ENCODE assay signal across 8 cellular contexts in genomic region chr6:110873981-110874879, GRCh38. TPM values are rescaled to one million over a fixed set of nuclear protein-coding genes. Genes with fewer than 3 reads are reported as not detected.
DNase-seq lines count a peak whose midpoint lies in the region; ATAC-seq and TF ChIP-seq lines count a peak whose summit lies in the region.

TSS of gene AMD1 (plus strand) at chr6:110874785. CDS start at chr6:110875106, 321 bp downstream.

- H3K27ac ChIP-seq in DOHH2 (ENCODE audit: low read depth, low read length) (peak within 1 kb of the TSS; percentile 67), GM23338 (ENCODE audit: low read depth) (peak within 1 kb of the TSS; percentile 90)
- peak within 1 kb of the TSS; percentile 73 for H3K27ac ChIP-seq in naive thymus-derived CD4-positive, alpha-beta T cell (ENCODE audit: low read depth, low read length)

- H3K27me3 ChIP-seq in DOHH2 (ENCODE audit: control insufficient read depth, low read length) (no peaks in the 10 kb centered on the region), GM23338 (ENCODE audit: insufficient read depth) (no peaks in the 10 kb centered on the region)
- H3K27me3 ChIP-seq in naive thymus-derived CD4-positive, alpha-beta T cell (ENCODE audit: control insufficient read depth in 2 of 2, insufficient read depth in 2 of 2, low read length in 2 of 2), result no peaks in the 10 kb centered on the region

- peaks cover 61% of the 10 kb centered on the region for H3K79me2 ChIP-seq in DOHH2 (ENCODE audit: control insufficient read depth, low read length)
- H3K79me2 ChIP-seq in GM23338 (replicated peaks; ENCODE audit: insufficient read depth), result peaks cover 62% of the 10 kb centered on the region

- H3K4me2 ChIP-seq in DOHH2 (ENCODE audit: low read length) (peak within 1 kb of the TSS; percentile 89), GM23338 (peak within 1 kb of the TSS; percentile 83)

- H3K4me3 ChIP-seq in DOHH2 (ENCODE audit: low read length), result peak within 1 kb of the TSS; percentile 94
- peak within 1 kb of the TSS; percentile 80 for H3K4me3 ChIP-seq in GM23338
- H3K4me3 ChIP-seq in naive thymus-derived CD4-positive, alpha-beta T cell (ENCODE audit: low read length), result peak within 1 kb of the TSS; percentile 99

- no peak for TF ChIP-seq CTCF in DOHH2 (IDR thresholded peaks at IDR 0.05; ENCODE audit: low read depth, low read length, poor library complexity, severe bottlenecking)
- TF ChIP-seq CTCF in GM23338 (conservative IDR thresholded peaks at IDR 0.05; ENCODE audit: low read depth in 2 of 2), result no peak

- peaks cover 47% of the 10 kb centered on the region for H3K4me1 ChIP-seq in DOHH2 (ENCODE audit: control insufficient read depth, low read length)
- peaks cover 19% of the 10 kb centered on the region for H3K4me1 ChIP-seq in GM23338 (ENCODE audit: insufficient read depth)
- H3K4me1 ChIP-seq in naive thymus-derived CD4-positive, alpha-beta T cell (ENCODE audit: control insufficient read depth in 2 of 2, insufficient read depth in 2 of 2, low read length in 2 of 2), result peaks cover 26 to 28% of the 10 kb centered on the region in 2 donors

- peaks cover 10% of the 10 kb centered on the region for H3K27me3 Mint-ChIP-seq in GM23338 (ENCODE audit: insufficient read depth, low read depth, poor library complexity)
- H3K27me3 Mint-ChIP-seq in naive thymus-derived CD4-positive, alpha-beta T cell, result no peaks in the 10 kb centered on the region
- H3K27me3 Mint-ChIP-seq in stimulated activated naive B cell treated with anti-CD40 and anti-IgM and Interleukin-4, amounts not matched to agents 10 μg/mL and 1 μg/mL and 100 μg/mL, for 72 hours, result no peaks in the 10 kb centered on the region

- H3K4me1 Mint-ChIP-seq in GM23338, result peaks cover 19% of the 10 kb centered on the region
- peaks cover 19 to 28% (median 27%) of the 10 kb centered on the region in 7 donors for H3K4me1 Mint-ChIP-seq in naive thymus-derived CD4-positive, alpha-beta T cell
- peaks cover 18 to 35% of the 10 kb centered on the region in 2 donors for H3K4me1 Mint-ChIP-seq in stimulated activated naive B cell treated with anti-CD40 and anti-IgM and Interleukin-4, amounts not matched to agents 10 μg/mL and 1 μg/mL and 100 μg/mL, for 72 hours

- ATAC-seq in GM23338, result peak; percentile 77
- peak; percentile 85 for ATAC-seq in naive thymus-derived CD4-positive, alpha-beta T cell
- ATAC-seq in stimulated activated naive B cell treated with anti-CD40 and anti-IgM and Interleukin-4, amounts not matched to agents 10 μg/mL and 1 μg/mL and 100 μg/mL, for 72 hours (replicated peaks), result peak; percentile 85 to 89

- peaks cover 17% of the 10 kb centered on the region for H3K36me3 Mint-ChIP-seq in GM23338 (ENCODE audit: low read depth)
- peaks cover 0 to 5% (median 0%) of the 10 kb centered on the region in 5 donors for H3K36me3 Mint-ChIP-seq in naive thymus-derived CD4-positive, alpha-beta T cell
- peaks cover 7 to 13% of the 10 kb centered on the region in 2 donors for H3K36me3 Mint-ChIP-seq in stimulated activated naive B cell treated with anti-CD40 and anti-IgM and Interleukin-4, amounts not matched to agents 10 μg/mL and 1 μg/mL and 100 μg/mL, for 72 hours

- H3F3A ChIP-seq in DOHH2 (ENCODE audit: control insufficient read depth, insufficient read depth), result 0 out of 2 replicates have a peak, but pooled peaks cover 3% of the 10 kb centered on the region
- H3F3A ChIP-seq in GM23338 (replicated peaks; ENCODE audit: low read depth), result no peaks in the 10 kb centered on the region; the same call in 1 of the 2 replicates

- H3K9me3 ChIP-seq in DOHH2 (ENCODE audit: control insufficient read depth, insufficient read depth, low read length), result no peaks in the 10 kb centered on the region
- no peaks in the 10 kb centered on the region for H3K9me3 ChIP-seq in naive thymus-derived CD4-positive, alpha-beta T cell (ENCODE audit: control insufficient read depth in 2 of 3, low read length in 3 of 3)

- peaks cover 4% of the 10 kb centered on the region; the same call in 2 of the 3 replicates for H3K9me3 Mint-ChIP-seq in GM23338
- H3K9me3 Mint-ChIP-seq in naive thymus-derived CD4-positive, alpha-beta T cell, result peaks cover 0 to 5% (median 0%) of the 10 kb centered on the region in 11 donors
- no peaks in the 10 kb centered on the region for H3K9me3 Mint-ChIP-seq in stimulated activated naive B cell treated with anti-CD40 and anti-IgM and Interleukin-4, amounts not matched to agents 10 μg/mL and 1 μg/mL and 100 μg/mL, for 72 hours

- no peak within 1 kb of the TSS for H2AFZ ChIP-seq in GM23338

- peak within 1 kb of the TSS; percentile 98 for H3K27ac Mint-ChIP-seq in GM23338
- H3K27ac Mint-ChIP-seq in naive thymus-derived CD4-positive, alpha-beta T cell, result peak within 1 kb of the TSS in 8 of 9 donors; percentile 96 to 100 (median 99)
- peak within 1 kb of the TSS; percentile 99 for H3K27ac Mint-ChIP-seq in stimulated activated naive B cell treated with anti-CD40 and anti-IgM and Interleukin-4, amounts not matched to agents 10 μg/mL and 1 μg/mL and 100 μg/mL, for 72 hours

- intact Hi-C loops in naive thymus-derived CD4-positive, alpha-beta T cell (cut with micrococcal nuclease), result loop anchor here (1.0 to 10.0 kb wide), 21 partner anchors 8 to 1859 kb away; partner anchors contain the start of genes CDK19 (in 2 of the 2), GTF3C6 (in 2 of the 2), REV3L (in 2 of the 2) and AK9 (in 1 of the 2)

- H3K36me3 ChIP-seq in DOHH2 (ENCODE audit: control insufficient read depth, low read length), result peaks cover 43% of the 10 kb centered on the region
- H3K36me3 ChIP-seq in GM23338 (ENCODE audit: insufficient read depth), result no peaks in the 10 kb centered on the region
- H3K36me3 ChIP-seq in naive thymus-derived CD4-positive, alpha-beta T cell (ENCODE audit: control insufficient read depth in 2 of 3, insufficient read depth in 3 of 3, low read length in 3 of 3), result peaks cover 0 to 9% (median 0%) of the 10 kb centered on the region in 3 experiments

- CTCF ChIA-PET in naive thymus-derived CD4-positive, alpha-beta T cell (lab: Charles Lee), result interaction anchor here (0.6 to 2.2 kb wide), 7 partner anchors 8 to 831 kb away, joined by 3 to 14 read pairs (median 3); partner anchors contain the start of gene GTF3C6

- POLR2A ChIA-PET in naive thymus-derived CD4-positive, alpha-beta T cell (lab: Charles Lee), result interaction anchor here (0.6 to 10.5 kb wide), 50 partner anchors 8 to 1781 kb away, joined by 3 to 413 read pairs (median 4); partner anchors contain the start of genes CD164, CDK19, GTF3C6 and REV3L

- peak; percentile 98 for DNase-seq in GM23338 (ENCODE audit: low spot score)
- DNase-seq in LHCN-M2 (ENCODE audit: low read depth), result peak; percentile 97
- peak; percentile 95 for DNase-seq in RPMI8226
- peak; percentile 91 for DNase-seq in activated T-helper 1 cell treated with anti-CD3 and anti-CD28 coated beads, Interleukin-2, amount 50 U/mL, for 16 hours (ENCODE audit: low read depth in 1 of 2, low spot score in 1 of 2)
- DNase-seq in fibroblast of gingiva (ENCODE audit: low read depth), result peak; percentile 99
- DNase-seq in naive thymus-derived CD4-positive, alpha-beta T cell, result peak; percentile 87 to 97 (median 96)
- DNase-seq in stimulated activated naive B cell treated with anti-CD40 and anti-IgM and Interleukin-4, amounts not matched to agents 10 μg/mL and 1 μg/mL and 100 μg/mL, for 72 hours, result peak; percentile 93

- H4K20me1 ChIP-seq in DOHH2 (ENCODE audit: control insufficient read depth, insufficient read depth, low read depth, low read length) (peaks cover 27% of the 10 kb centered on the region), GM23338 (replicated peaks; ENCODE audit: insufficient read depth) (peaks cover 21% of the 10 kb centered on the region)

- no peaks in the 10 kb centered on the region for H3K9me2 ChIP-seq in DOHH2 (replicated peaks; ENCODE audit: control insufficient read depth, low read length)
- no peaks in the 10 kb centered on the region for H3K9me2 ChIP-seq in GM23338 (ENCODE audit: insufficient read depth)

- peak within 1 kb of the TSS; percentile 96 for H3K4me3 Mint-ChIP-seq in GM23338
- peak within 1 kb of the TSS in 9 of 10 donors; percentile 94 to 99 (median 99) for H3K4me3 Mint-ChIP-seq in naive thymus-derived CD4-positive, alpha-beta T cell
- peak within 1 kb of the TSS; percentile 97 to 100 for H3K4me3 Mint-ChIP-seq in stimulated activated naive B cell treated with anti-CD40 and anti-IgM and Interleukin-4, amounts not matched to agents 10 μg/mL and 1 μg/mL and 100 μg/mL, for 72 hours

TF ChIP-seq in GM23338, 12 proteins besides CTCF, POLR2A, EP300 and RAD21 (continues in another document):
- TF ChIP-seq POLR2AphosphoS5 (IDR thresholded peaks at IDR 0.05; ENCODE audit: low read depth) (peak; percentile 99), ZNF331 (CRISPR knock-in tag; IDR thresholded peaks at IDR 0.05; ENCODE audit: low read depth) (no peak), STAT1 (IDR thresholded peaks at IDR 0.05; ENCODE audit: unreplicated experiment) (no peak), NANOG (IDR thresholded peaks at IDR 0.05; ENCODE audit: borderline replicate concordance) (no peak)
- TF ChIP-seq, protein P1, sequence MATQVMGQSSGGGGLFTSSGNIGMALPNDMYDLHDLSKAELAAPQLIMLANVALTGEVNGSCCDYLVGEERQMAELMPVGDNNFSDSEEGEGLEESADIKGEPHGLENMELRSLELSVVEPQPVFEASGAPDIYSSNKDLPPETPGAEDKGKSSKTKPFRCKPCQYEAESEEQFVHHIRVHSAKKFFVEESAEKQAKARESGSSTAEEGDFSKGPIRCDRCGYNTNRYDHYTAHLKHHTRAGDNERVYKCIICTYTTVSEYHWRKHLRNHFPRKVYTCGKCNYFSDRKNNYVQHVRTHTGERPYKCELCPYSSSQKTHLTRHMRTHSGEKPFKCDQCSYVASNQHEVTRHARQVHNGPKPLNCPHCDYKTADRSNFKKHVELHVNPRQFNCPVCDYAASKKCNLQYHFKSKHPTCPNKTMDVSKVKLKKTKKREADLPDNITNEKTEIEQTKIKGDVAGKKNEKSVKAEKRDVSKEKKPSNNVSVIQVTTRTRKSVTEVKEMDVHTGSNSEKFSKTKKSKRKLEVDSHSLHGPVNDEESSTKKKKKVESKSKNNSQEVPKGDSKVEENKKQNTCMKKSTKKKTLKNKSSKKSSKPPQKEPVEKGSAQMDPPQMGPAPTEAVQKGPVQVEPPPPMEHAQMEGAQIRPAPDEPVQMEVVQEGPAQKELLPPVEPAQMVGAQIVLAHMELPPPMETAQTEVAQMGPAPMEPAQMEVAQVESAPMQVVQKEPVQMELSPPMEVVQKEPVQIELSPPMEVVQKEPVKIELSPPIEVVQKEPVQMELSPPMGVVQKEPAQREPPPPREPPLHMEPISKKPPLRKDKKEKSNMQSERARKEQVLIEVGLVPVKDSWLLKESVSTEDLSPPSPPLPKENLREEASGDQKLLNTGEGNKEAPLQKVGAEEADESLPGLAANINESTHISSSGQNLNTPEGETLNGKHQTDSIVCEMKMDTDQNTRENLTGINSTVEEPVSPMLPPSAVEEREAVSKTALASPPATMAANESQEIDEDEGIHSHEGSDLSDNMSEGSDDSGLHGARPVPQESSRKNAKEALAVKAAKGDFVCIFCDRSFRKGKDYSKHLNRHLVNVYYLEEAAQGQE (IDR thresholded peaks at IDR 0.05; ENCODE audit: unreplicated experiment), result no peak

RNA-seq across cellular contexts. Expression of gene AMD1, which starts in this region (rescaled TPM):
- total RNA-seq in GM23338 (2014; rRNA removed; shearing (Covaris generic)), result 243 and 296 TPM in 2 replicates
- 127 and 136 TPM in 2 replicates for polyA plus RNA-seq in GM23338 (2016; fragmentation: Nextera tagmentation; extraction: Ambion mirVana)
- 132 and 139 TPM in 2 replicates for total RNA-seq in LHCN-M2 (2014; rRNA removed)
- polyA plus RNA-seq in LHCN-M2 (2012), result 25.5 TPM
- total RNA-seq in naive thymus-derived CD4-positive, alpha-beta T cell, result 100 to 1,000 TPM in 2 of 5 experiments, 10 to 100 TPM in 3; 61.1 to 105 (median 73.8) TPM
- 10 to 100 TPM; 54.9 to 55.4 TPM for polyA plus RNA-seq in naive thymus-derived CD4-positive, alpha-beta T cell

Comparison
In these comparisons a context has a peak if more than half of its experiments do, and no peak if none do; other contexts are left out.
1. Peak in every context shown above with its lines: DNase-seq, ATAC-seq, H3K4me3 ChIP-seq and H3K27ac ChIP-seq.